ENCODE assay signal across 8 cellular contexts in the genomic region with DNA sequence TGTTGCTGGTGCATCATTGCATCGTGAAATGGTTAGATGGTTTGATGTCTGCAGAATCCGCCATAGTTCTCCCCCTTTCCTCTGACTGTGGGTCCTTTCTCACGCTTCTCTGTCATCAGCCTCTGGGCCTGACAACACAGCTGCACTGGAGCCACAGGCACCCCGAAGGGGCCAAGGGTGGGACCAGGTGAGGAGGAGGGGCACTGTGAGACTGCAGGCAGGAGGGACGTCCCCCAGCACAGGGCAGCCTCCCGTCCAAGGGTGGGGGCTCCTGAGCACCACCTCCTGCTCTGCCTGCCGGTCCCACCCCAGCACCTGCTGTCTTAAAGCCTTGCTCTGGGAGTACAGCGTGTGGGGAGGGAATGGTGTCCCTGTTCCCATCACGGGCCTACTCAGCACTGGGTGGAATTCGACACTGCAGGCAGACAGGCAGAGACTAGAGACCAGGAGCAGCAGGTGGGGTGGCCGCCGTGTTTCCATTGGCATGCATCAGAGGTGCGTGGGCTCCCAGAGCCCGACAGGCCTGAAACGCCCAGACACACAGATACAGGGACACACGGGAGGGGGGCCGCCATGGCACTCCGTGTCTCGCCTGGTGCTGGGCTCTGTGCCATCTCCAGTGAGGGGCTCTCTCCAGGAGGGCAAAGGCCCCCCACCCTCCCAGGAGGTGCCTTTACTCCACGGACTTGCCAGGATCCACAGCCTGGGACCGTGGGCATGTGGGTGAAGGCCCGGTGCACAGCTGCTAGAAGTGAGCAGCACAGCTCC. TPM values are rescaled to one million over a fixed set of nuclear protein-coding genes. Genes with fewer than 3 reads are reported as not detected.
"Had no signal": no experiment of that assay in that cellular context is flagged by ENCODE, and none has a peak within 500 bp of the region (broad histone marks: within the 10 kb centered on the region; RNA-seq: fewer than 3 reads in every experiment).

No MANE protein-coding gene starts in this region.

- H3K9me3 ChIP-seq: tibial artery had no signal

- H3K4me1 ChIP-seq: foreskin keratinocyte, parathyroid adenoma, tibial artery had no signal

- H3K4me3 ChIP-seq: tibial artery had no signal

- H3K27me3 ChIP-seq: foreskin keratinocyte had no signal

- H3K36me3 ChIP-seq: tibial artery had no signal

- DNase-seq: activated naive CD8-positive, alpha-beta T cell treated with anti-CD3 and anti-CD28 coated beads, Interleukin-2, amount 10 ng/mL, durations not matched to agents 7 days and 5 days; activated T-cell treated with anti-CD3 and anti-CD28 coated beads, Interleukin-2, amount 50 U/mL, for 4 hours; foreskin keratinocyte; left ventricle myocardium superior; mesendoderm; tibial artery had no signal

- H3K27ac ChIP-seq: foreskin keratinocyte, parathyroid adenoma, tibial artery had no signal

RNA-seq across cellular contexts. Expression of gene CACNA1B, which starts 15.0 kb away (rescaled TPM):
- total RNA-seq: activated naive CD8-positive, alpha-beta T cell treated with anti-CD3 and anti-CD28 coated beads, Interleukin-2, amount 10 ng/mL, durations not matched to agents 7 days and 5 days; bronchial epithelial cell had no signal
